ENCODE assay signal across 8 cellular contexts in the genomic region with DNA sequence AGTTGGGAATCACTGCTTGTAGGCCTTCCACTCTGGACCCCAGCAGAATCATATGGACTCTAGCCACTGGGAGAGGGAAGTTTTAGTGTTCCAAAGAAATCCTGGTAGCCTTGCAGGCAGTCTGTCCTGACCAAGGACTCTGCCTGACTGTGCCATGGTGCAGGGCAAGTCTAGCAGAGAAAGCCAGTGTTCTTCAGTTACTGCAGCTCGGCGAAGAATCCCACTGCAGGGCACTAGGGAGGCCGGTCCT. TPM values are rescaled to one million over a fixed set of nuclear protein-coding genes. Genes with fewer than 3 reads are reported as not detected.
DNase-seq lines count a peak whose midpoint lies in the region; ATAC-seq and TF ChIP-seq lines count a peak whose summit lies in the region.

No MANE protein-coding gene starts in this region.

- H3K27ac ChIP-seq in AG04450 (ENCODE audit: low read depth, low read length) (peak overlapping the region; percentile 69), angular gyrus (ENCODE audit: low read depth, low read length) (peak overlapping the region; percentile 92), thyroid gland (peak overlapping the region in 2 of 3 donors; percentile 62 to 74)

- intact Hi-C loops in left colon (cut with DNase I, micrococcal nuclease): no loop called here
- intact Hi-C loops in thyroid gland (cut with DNase I): no loop called here

- no peaks in the 10 kb centered on the region for H3K36me3 ChIP-seq in thyroid gland

- TF ChIP-seq CTCF in AG04450 (IDR thresholded peaks at IDR 0.05; ENCODE audit: low read depth, low read length) (no peak), thyroid gland (IDR thresholded peaks at IDR 0.05) (no peak)

- POLR2A ChIA-PET in AG04450 (lab: Yijun Ruan, JAX): interaction anchor here (0.7 to 3.7 kb wide), 4 partner anchors 21 to 698 kb away, joined by 5 to 25 read pairs (median 6); partner anchors contain the start of genes HSPA9, MATR3 and PAIP2

- peak overlapping the region; percentile 82 for H3K4me3 ChIP-seq in AG04450 (ENCODE audit: low read depth, low read length)
- H3K4me3 ChIP-seq in thyroid gland (replicated peaks in 1 of 3): peak overlapping the region; percentile 23 to 46 (median 24)

- WGBS in thyroid gland, 2 donors: 10 to 42% methylated on average over 2 to 3 of the region's 3 CpGs

- H3K4me1 ChIP-seq in thyroid gland: peaks cover 12 to 24% of the 10 kb centered on the region in 2 donors

- TF ChIP-seq POLR2A in thyroid gland (IDR thresholded peaks at IDR 0.05): no peak

- no peaks in the 10 kb centered on the region for H3K9me3 ChIP-seq in AG04450 (ENCODE audit: control insufficient read depth, insufficient read depth, low read length)
- no peaks in the 10 kb centered on the region for H3K9me3 ChIP-seq in thyroid gland

- CTCF ChIA-PET in AG04450 (lab: Charles Lee): no interaction called here

- no peak for DNase-seq in AG04450 (ENCODE audit: low read depth, low spot score)
- DNase-seq in left colon: no peak
- DNase-seq in thyroid gland: no peak
- no peak for DNase-seq in COLO668 (lab: John Stamatoyannopoulos, UW; ENCODE audit: unreplicated experiment)
- DNase-seq in GM03348 (ENCODE audit: low spot score): no peak
- no peak for DNase-seq in NCI-H2107 (lab: John Stamatoyannopoulos, UW)

- ATAC-seq in HG02943 (IDR thresholded peaks at IDR 0.05; ENCODE audit: low read depth, unreplicated experiment) (peak; percentile 7), left colon (peak; percentile 24)

- H3K27me3 ChIP-seq in AG04450 (ENCODE audit: control insufficient read depth, insufficient read depth, low read length) (no peaks in the 10 kb centered on the region), thyroid gland (no peaks in the 10 kb centered on the region)

RNA-seq across cellular contexts. Expression of gene MATR3, which starts 20.3 kb away (rescaled TPM):
- 142 and 166 TPM in 2 replicates for polyA plus RNA-seq in AG04450 (2011; rRNA removed)
- polyA minus RNA-seq in AG04450 (2011; rRNA and poly(A)+ RNA removed): 195 and 217 TPM in 2 replicates
- 100 to 1,000 TPM in 1 of 2 donors, 10 to 100 TPM in 1; 98.4 to 106 TPM for total RNA-seq in left colon
- 100 to 1,000 TPM; 343 to 366 (median 354) TPM for total RNA-seq in thyroid gland
